Comparison of ENCODE assay signal across 8 cellular contexts in the genomic region with DNA sequence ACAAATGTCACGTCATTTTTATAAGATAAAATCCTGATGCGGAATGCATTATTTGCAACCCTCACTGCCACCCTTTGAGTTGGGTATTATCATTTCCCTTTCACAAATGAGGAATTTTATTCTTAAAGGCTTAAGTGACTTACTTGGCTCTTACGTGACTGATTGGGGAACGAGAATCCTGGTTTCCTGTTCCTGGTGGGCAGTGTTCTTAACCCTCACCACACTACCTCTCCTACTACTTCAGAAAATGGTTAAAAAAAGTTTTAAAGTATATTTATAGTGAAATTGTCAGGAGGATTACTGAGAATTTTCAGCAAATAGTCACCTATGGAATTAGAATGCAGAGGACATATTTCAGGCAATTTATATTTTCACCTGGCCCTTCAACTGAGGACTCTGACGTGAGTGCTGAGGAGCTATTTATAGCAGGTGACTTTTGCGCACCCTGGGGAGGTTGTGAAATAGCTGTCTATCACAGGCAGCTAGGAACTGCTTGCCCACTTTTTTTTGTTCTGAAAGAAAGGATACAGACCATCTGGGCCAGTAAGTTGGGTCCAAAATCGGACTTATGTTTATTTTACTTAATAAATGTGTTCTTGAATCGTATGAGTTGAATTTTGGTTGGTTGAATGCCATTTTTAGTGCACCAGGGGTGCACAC. TPM values are rescaled to one million over a fixed set of nuclear protein-coding genes. Genes with fewer than 3 reads are reported as not detected.
DNase-seq lines count a peak whose midpoint lies in the region; ATAC-seq and TF ChIP-seq lines count a peak whose summit lies in the region.

No MANE protein-coding gene starts in this region.

- no peak for TF ChIP-seq RAD21 in SK-N-SH (IDR thresholded peaks at IDR 0.05; ENCODE audit: low read length)

- H3K27me3 ChIP-seq in SK-N-SH (ENCODE audit: insufficient read depth) (no peaks in the 10 kb centered on the region), upper lobe of left lung (no peaks in the 10 kb centered on the region)

- no peak overlapping the region for H3K9ac ChIP-seq in SK-N-SH

- TF ChIP-seq CTCF in SK-N-SH (IDR thresholded peaks at IDR 0.05) (no peak), upper lobe of left lung (IDR thresholded peaks at IDR 0.05) (no peak)

- H2AFZ ChIP-seq in SK-N-SH (ENCODE audit: low read depth): peak overlapping the region; percentile 11; the same call in 1 of the 2 replicates

- H3K36me3 ChIP-seq in SK-N-SH (replicated peaks in 1 of 2; ENCODE audit: control insufficient read depth in 1 of 2, insufficient read depth in 2 of 2, low read length in 1 of 2): peaks cover 0 to 10% of the 10 kb centered on the region in 2 experiments
- H3K36me3 ChIP-seq in upper lobe of left lung: no peaks in the 10 kb centered on the region

- peaks cover 7% of the 10 kb centered on the region for H3F3A ChIP-seq in SK-N-SH (replicated peaks; ENCODE audit: insufficient read depth)

- no peak for TF ChIP-seq POLR2A in upper lobe of left lung (IDR thresholded peaks at IDR 0.05)

- POLR2A ChIA-PET in SK-N-SH (lab: Yijun Ruan, JAX): no interaction called here

- no peaks in the 10 kb centered on the region for H3K79me2 ChIP-seq in SK-N-SH (ENCODE audit: insufficient read depth)

- TF ChIP-seq EP300 in SK-N-SH (IDR thresholded peaks at IDR 0.05; ENCODE audit: borderline replicate concordance in 1 of 2, low read depth in 1 of 2, low read length in 1 of 2) (no peak), upper lobe of left lung (IDR thresholded peaks at IDR 0.05) (no peak)

- H3K4me3 ChIP-seq in SK-N-SH (ENCODE audit: low read depth in 2 of 2, low read length in 1 of 2) (no peak overlapping the region), upper lobe of left lung (peak overlapping the region in 2 of 4 donors; percentile 4 to 9)

- H3K9me2 ChIP-seq in SK-N-SH: no peaks in the 10 kb centered on the region

- DNase-seq in SK-N-SH (no peak), cerebellum (ENCODE audit: low spot score) (peak; percentile 17), upper lobe of left lung (peak in 1 of 2 donors; percentile 63), GOT3 (lab: John Stamatoyannopoulos, UW) (no peak), DMS114 treated with DMSO at 0.1 percent for 48 hours (lab: John Stamatoyannopoulos, UW; ENCODE audit: unreplicated experiment) (no peak), cortex of kidney (lab: John Stamatoyannopoulos, UW) (no peak)

- CTCF ChIA-PET in SK-N-SH (lab: Yijun Ruan, JAX): interaction anchor here (1.3 to 1.7 kb wide), 2 partner anchors 8 to 18 kb away, joined by 4 to 6 read pairs; no protein-coding TSS in a partner anchor

- H3K27ac ChIP-seq in SK-N-SH (ENCODE audit: low read depth in 2 of 2, low read length in 1 of 2) (no peak overlapping the region), upper lobe of left lung (peak overlapping the region in 3 of 4 donors; percentile 14 to 35 (median 35))

- 42% methylated on average over 8 of the region's 8 CpGs for WGBS in SK-N-SH (ENCODE audit: low lambda C conversion rate)
- 15 to 19% methylated on average over 8 of the region's 8 CpGs for WGBS in upper lobe of left lung, 2 donors

- H3K4me2 ChIP-seq in SK-N-SH: no peak overlapping the region

- H3K4me1 ChIP-seq in SK-N-SH (ENCODE audit: control insufficient read depth in 1 of 2, insufficient read depth in 2 of 2, low read depth in 1 of 2, low read length in 1 of 2): no peaks in the 10 kb centered on the region
- peaks cover 9 to 10% (median 10%) of the 10 kb centered on the region in 4 donors for H3K4me1 ChIP-seq in upper lobe of left lung

- H3K9me3 ChIP-seq in SK-N-SH (no peaks in the 10 kb centered on the region), upper lobe of left lung (peaks cover 0 to under 1% (median 0%) of the 10 kb centered on the region in 4 donors)

- ATAC-seq in SK-N-SH treated with all-trans-retinoic acid at 6 μM for 48 hours (no peak; the same call in 2 of the 3 replicates), HG03469 (IDR thresholded peaks at IDR 0.05; ENCODE audit: unreplicated experiment) (peak; percentile 92), upper lobe of left lung (ENCODE audit: low FRiP score in 2 of 2) (no peak)

- H4K20me1 ChIP-seq in SK-N-SH (ENCODE audit: insufficient read depth): no peaks in the 10 kb centered on the region

TF ChIP-seq in SK-N-SH, 30 proteins besides CTCF, POLR2A, EP300 and RAD21:
- TF ChIP-seq MEF2A (IDR thresholded peaks at IDR 0.05; ENCODE audit: borderline replicate concordance, low read depth) (0 out of 2 replicates have a peak, but pooled peaks have one; percentile 42), TEAD4 (IDR thresholded peaks at IDR 0.05; ENCODE audit: borderline replicate concordance, insufficient read depth) (no peak)

TF ChIP-seq in SK-N-SH treated with all-trans-retinoic acid at 6 μM for 48 hours, 23 proteins besides CTCF, POLR2A, EP300 and RAD21:
- TF ChIP-seq, protein P1, sequence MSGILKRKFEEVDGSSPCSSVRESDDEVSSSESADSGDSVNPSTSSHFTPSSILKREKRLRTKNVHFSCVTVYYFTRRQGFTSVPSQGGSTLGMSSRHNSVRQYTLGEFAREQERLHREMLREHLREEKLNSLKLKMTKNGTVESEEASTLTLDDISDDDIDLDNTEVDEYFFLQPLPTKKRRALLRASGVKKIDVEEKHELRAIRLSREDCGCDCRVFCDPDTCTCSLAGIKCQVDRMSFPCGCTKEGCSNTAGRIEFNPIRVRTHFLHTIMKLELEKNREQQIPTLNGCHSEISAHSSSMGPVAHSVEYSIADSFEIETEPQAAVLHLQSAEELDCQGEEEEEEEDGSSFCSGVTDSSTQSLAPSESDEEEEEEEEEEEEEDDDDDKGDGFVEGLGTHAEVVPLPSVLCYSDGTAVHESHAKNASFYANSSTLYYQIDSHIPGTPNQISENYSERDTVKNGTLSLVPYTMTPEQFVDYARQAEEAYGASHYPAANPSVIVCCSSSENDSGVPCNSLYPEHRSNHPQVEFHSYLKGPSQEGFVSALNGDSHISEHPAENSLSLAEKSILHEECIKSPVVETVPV (CRISPR knock-in tag; IDR thresholded peaks at IDR 0.05): no peak
- TF ChIP-seq ZNF8 (CRISPR knock-in tag; IDR thresholded peaks at IDR 0.05): no peak
- TF ChIP-seq TCF4 (CRISPR knock-in tag; IDR thresholded peaks at IDR 0.05; ENCODE audit: borderline replicate concordance): no peak
- no peak for TF ChIP-seq ARNTL (CRISPR knock-in tag; IDR thresholded peaks at IDR 0.05; ENCODE audit: borderline replicate concordance, low read depth)
- no peak for TF ChIP-seq ZNF565 (CRISPR knock-in tag; conservative IDR thresholded peaks at IDR 0.05; ENCODE audit: low read depth)
- no peak for TF ChIP-seq GLIS3 (CRISPR knock-in tag; IDR thresholded peaks at IDR 0.05)
- TF ChIP-seq RARB (CRISPR knock-in tag; IDR thresholded peaks at IDR 0.05): no peak
- TF ChIP-seq ZFP30 (CRISPR knock-in tag; IDR thresholded peaks at IDR 0.05): no peak
- no peak for TF ChIP-seq ESRRG (CRISPR knock-in tag; IDR thresholded peaks at IDR 0.05)
- TF ChIP-seq, protein P2, sequence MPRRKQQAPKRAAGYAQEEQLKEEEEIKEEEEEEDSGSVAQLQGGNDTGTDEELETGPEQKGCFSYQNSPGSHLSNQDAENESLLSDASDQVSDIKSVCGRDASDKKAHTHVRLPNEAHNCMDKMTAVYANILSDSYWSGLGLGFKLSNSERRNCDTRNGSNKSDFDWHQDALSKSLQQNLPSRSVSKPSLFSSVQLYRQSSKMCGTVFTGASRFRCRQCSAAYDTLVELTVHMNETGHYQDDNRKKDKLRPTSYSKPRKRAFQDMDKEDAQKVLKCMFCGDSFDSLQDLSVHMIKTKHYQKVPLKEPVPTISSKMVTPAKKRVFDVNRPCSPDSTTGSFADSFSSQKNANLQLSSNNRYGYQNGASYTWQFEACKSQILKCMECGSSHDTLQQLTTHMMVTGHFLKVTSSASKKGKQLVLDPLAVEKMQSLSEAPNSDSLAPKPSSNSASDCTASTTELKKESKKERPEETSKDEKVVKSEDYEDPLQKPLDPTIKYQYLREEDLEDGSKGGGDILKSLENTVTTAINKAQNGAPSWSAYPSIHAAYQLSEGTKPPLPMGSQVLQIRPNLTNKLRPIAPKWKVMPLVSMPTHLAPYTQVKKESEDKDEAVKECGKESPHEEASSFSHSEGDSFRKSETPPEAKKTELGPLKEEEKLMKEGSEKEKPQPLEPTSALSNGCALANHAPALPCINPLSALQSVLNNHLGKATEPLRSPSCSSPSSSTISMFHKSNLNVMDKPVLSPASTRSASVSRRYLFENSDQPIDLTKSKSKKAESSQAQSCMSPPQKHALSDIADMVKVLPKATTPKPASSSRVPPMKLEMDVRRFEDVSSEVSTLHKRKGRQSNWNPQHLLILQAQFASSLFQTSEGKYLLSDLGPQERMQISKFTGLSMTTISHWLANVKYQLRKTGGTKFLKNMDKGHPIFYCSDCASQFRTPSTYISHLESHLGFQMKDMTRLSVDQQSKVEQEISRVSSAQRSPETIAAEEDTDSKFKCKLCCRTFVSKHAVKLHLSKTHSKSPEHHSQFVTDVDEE (CRISPR knock-in tag; IDR thresholded peaks at IDR 0.05): no peak
- TF ChIP-seq, protein P3, sequence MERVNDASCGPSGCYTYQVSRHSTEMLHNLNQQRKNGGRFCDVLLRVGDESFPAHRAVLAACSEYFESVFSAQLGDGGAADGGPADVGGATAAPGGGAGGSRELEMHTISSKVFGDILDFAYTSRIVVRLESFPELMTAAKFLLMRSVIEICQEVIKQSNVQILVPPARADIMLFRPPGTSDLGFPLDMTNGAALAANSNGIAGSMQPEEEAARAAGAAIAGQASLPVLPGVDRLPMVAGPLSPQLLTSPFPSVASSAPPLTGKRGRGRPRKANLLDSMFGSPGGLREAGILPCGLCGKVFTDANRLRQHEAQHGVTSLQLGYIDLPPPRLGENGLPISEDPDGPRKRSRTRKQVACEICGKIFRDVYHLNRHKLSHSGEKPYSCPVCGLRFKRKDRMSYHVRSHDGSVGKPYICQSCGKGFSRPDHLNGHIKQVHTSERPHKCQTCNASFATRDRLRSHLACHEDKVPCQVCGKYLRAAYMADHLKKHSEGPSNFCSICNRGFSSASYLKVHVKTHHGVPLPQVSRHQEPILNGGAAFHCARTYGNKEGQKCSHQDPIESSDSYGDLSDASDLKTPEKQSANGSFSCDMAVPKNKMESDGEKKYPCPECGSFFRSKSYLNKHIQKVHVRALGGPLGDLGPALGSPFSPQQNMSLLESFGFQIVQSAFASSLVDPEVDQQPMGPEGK (CRISPR knock-in tag; IDR thresholded peaks at IDR 0.05; ENCODE audit: borderline replicate concordance): no peak

RNA-seq across cellular contexts. Expression of a gene that starts 18.7 kb away (rescaled TPM):
- polyA plus RNA-seq in SK-N-SH (2012; rRNA removed): 72.5 and 152 TPM in 2 replicates
- 26.2 and 31.8 TPM in 2 replicates for polyA plus RNA-seq in SK-N-SH (2012; cell fraction: cytosol; rRNA removed)
- 604 and 757 TPM in 2 replicates for polyA plus RNA-seq in SK-N-SH (2012; cell fraction: nucleus; rRNA removed)
- total RNA-seq in cerebellum: 9.3 TPM
- total RNA-seq in upper lobe of left lung: 10 to 100 TPM in 5 of 6 donors, 1 to 10 TPM in 1; 7.0 to 34.6 (median 14.1) TPM

Comparison
In these comparisons a context has a peak if more than half of its experiments do, and no peak if none do; other contexts are left out.
1. H3K27ac ChIP-seq: peak in upper lobe of left lung (3 of 4); none in SK-N-SH (0 of 2).